Comparison of ENCODE assay signal across 8 cellular contexts in genomic region chr4:122827899-122828601, GRCh38. TPM values are rescaled to one million over a fixed set of nuclear protein-coding genes. Genes with fewer than 3 reads are reported as not detected.
DNase-seq lines count a peak whose midpoint lies in the region; ATAC-seq, FAIRE-seq and TF ChIP-seq lines count a peak whose summit lies in the region.

No MANE protein-coding gene starts in this region.

- H3K27me3 Mint-ChIP-seq in CD14-positive monocyte (ENCODE audit: low read depth in 3 of 3) = peaks cover 71 to 90% (median 72%) of the 10 kb centered on the region in 3 donors
- H3K27me3 Mint-ChIP-seq in astrocyte (ENCODE audit: low read depth, unreplicated experiment) = no peaks in the 10 kb centered on the region

- FAIRE-seq in astrocyte (lab: Jason Lieb, UNC) = no peak

- H3K4me1 Mint-ChIP-seq in CD14-positive monocyte = peaks cover 14% of the 10 kb centered on the region
- peaks cover 20% of the 10 kb centered on the region for H3K4me1 Mint-ChIP-seq in astrocyte (ENCODE audit: low read depth, unreplicated experiment)

- no peaks in the 10 kb centered on the region for H3F3A ChIP-seq in smooth muscle cell (ENCODE audit: low read depth)

- no peak for DNase-seq in CD14-positive monocyte (ENCODE audit: low spot score)
- DNase-seq in astrocyte (ENCODE audit: low read depth) = peak; percentile 64
- DNase-seq in smooth muscle cell (lab: John Stamatoyannopoulos, UW; ENCODE audit: unreplicated experiment) = no peak
- DNase-seq in NCI-H187 (lab: John Stamatoyannopoulos, UW) = no peak

- peak; percentile 91 for ATAC-seq in GM18909 (IDR thresholded peaks at IDR 0.05; ENCODE audit: poor library complexity, unreplicated experiment)
- ATAC-seq in HG03097 (IDR thresholded peaks at IDR 0.05; ENCODE audit: low FRiP score, unreplicated experiment) = peak; percentile 91

- peaks cover 0 to 9% of the 10 kb centered on the region in 2 donors for H3K36me3 Mint-ChIP-seq in CD14-positive monocyte
- no peaks in the 10 kb centered on the region for H3K36me3 Mint-ChIP-seq in astrocyte (ENCODE audit: low read depth, unreplicated experiment)

- no peaks in the 10 kb centered on the region for H3K36me3 ChIP-seq in astrocyte (ENCODE audit: insufficient read depth, low read length)
- H3K36me3 ChIP-seq in iPS-20b (ENCODE audit: insufficient read depth, low read depth, low read length) = peaks cover 41% of the 10 kb centered on the region
- no peaks in the 10 kb centered on the region for H3K36me3 ChIP-seq in smooth muscle cell (ENCODE audit: low read depth)

- no peaks in the 10 kb centered on the region for H3K27me3 ChIP-seq in astrocyte (ENCODE audit: insufficient read depth, low read length)
- H3K27me3 ChIP-seq in iPS-20b (ENCODE audit: insufficient read depth, low read length) = peaks cover 5% of the 10 kb centered on the region; the same call in 1 of the 2 replicates
- H3K27me3 ChIP-seq in smooth muscle cell (ENCODE audit: low read depth) = peaks cover 4% of the 10 kb centered on the region

- H3K4me2 ChIP-seq in astrocyte (ENCODE audit: low read length) (peak overlapping the region; percentile 83), smooth muscle cell (peak overlapping the region; percentile 82)

- H3K4me1 ChIP-seq in astrocyte (ENCODE audit: insufficient read depth, low read length) = peaks cover 19% of the 10 kb centered on the region
- peaks cover 42% of the 10 kb centered on the region for H3K4me1 ChIP-seq in iPS-20b (ENCODE audit: insufficient read depth, low read length)
- peaks cover 30% of the 10 kb centered on the region for H3K4me1 ChIP-seq in smooth muscle cell (ENCODE audit: low read depth)

- H3K9ac ChIP-seq in astrocyte (ENCODE audit: low read length) = peak overlapping the region; percentile 90
- H3K9ac ChIP-seq in iPS-20b (ENCODE audit: low read depth, low read length) = peak overlapping the region; percentile 99
- no peak overlapping the region for H3K9ac ChIP-seq in smooth muscle cell (ENCODE audit: low read depth)

- H4K20me1 ChIP-seq in astrocyte (ENCODE audit: insufficient read depth, low read length) = peaks cover 30% of the 10 kb centered on the region
- H4K20me1 ChIP-seq in smooth muscle cell (ENCODE audit: low read depth) = peaks cover 6% of the 10 kb centered on the region

- H3K9me3 Mint-ChIP-seq in CD14-positive monocyte = peaks cover 0 to 24% (median 9%) of the 10 kb centered on the region in 7 donors
- no peaks in the 10 kb centered on the region for H3K9me3 Mint-ChIP-seq in astrocyte (ENCODE audit: unreplicated experiment)

- no peak overlapping the region for H3K27ac Mint-ChIP-seq in CD14-positive monocyte
- H3K27ac Mint-ChIP-seq in astrocyte (ENCODE audit: unreplicated experiment) = peak overlapping the region; percentile 16

- peak overlapping the region; percentile 77 to 91 for H3K4me3 Mint-ChIP-seq in CD14-positive monocyte
- H3K4me3 Mint-ChIP-seq in astrocyte (ENCODE audit: unreplicated experiment) = peak overlapping the region; percentile 88

- TF ChIP-seq CTCF in CD14-positive monocyte (IDR thresholded peaks at IDR 0.05) (no peak), astrocyte (IDR thresholded peaks at IDR 0.05; ENCODE audit: insufficient read depth, low read depth, low read length) (peak; percentile 38), smooth muscle cell (IDR thresholded peaks at IDR 0.05; ENCODE audit: borderline replicate concordance, insufficient read depth, poor library complexity, severe bottlenecking) (no peak)

- H3K27ac ChIP-seq in astrocyte (ENCODE audit: low read depth, low read length) (peak overlapping the region; percentile 74), iPS-20b (ENCODE audit: low read length) (peak overlapping the region; percentile 90), smooth muscle cell (ENCODE audit: low read depth) (no peak overlapping the region)

- intact Hi-C loops in CD14-positive monocyte (cut with micrococcal nuclease) = no loop called here

- peak overlapping the region; percentile 80 for H2AFZ ChIP-seq in astrocyte (ENCODE audit: low read depth, low read length)
- peak overlapping the region; percentile 94 for H2AFZ ChIP-seq in smooth muscle cell (ENCODE audit: low read depth)

- WGBS in smooth muscle cell (ENCODE audit: low lambda C conversion rate) = 11% methylated on average over 9 of the region's 9 CpGs

- H3K9me3 ChIP-seq in astrocyte (ENCODE audit: insufficient read depth, low read depth, low read length) (no peaks in the 10 kb centered on the region), iPS-20b (ENCODE audit: insufficient read depth, low read depth, low read length) (no peaks in the 10 kb centered on the region), smooth muscle cell (replicated peaks; ENCODE audit: low read depth) (no peaks in the 10 kb centered on the region)

- H3K79me2 ChIP-seq in astrocyte (ENCODE audit: insufficient read depth, low read length) (peaks cover 61% of the 10 kb centered on the region), smooth muscle cell (ENCODE audit: low read depth) (peaks cover 36% of the 10 kb centered on the region)

- peak overlapping the region; percentile 71 for H3K4me3 ChIP-seq in astrocyte (ENCODE audit: insufficient read depth, low read depth, low read length)
- peak overlapping the region; percentile 90 for H3K4me3 ChIP-seq in iPS-20b (ENCODE audit: low read length)
- peak overlapping the region; percentile 74 for H3K4me3 ChIP-seq in smooth muscle cell

TF ChIP-seq in PFSK-1, 5 proteins besides CTCF, POLR2A, EP300 and RAD21:
- TF ChIP-seq TAF1 (IDR thresholded peaks at IDR 0.05; ENCODE audit: borderline replicate concordance, insufficient read depth, low read length) (peak; percentile 44; the same call in 1 of the 2 replicates), SIN3A (IDR thresholded peaks at IDR 0.05; ENCODE audit: borderline replicate concordance, insufficient read depth, low read length) (peak; percentile 78; the same call in 1 of the 2 replicates), REST (IDR thresholded peaks at IDR 0.05; ENCODE audit: insufficient read depth in 1 of 2, low read depth in 2 of 2, low read length in 2 of 2) (no peak)
TF ChIP-seq in PFSK-1: peak in this region for 2.

RNA-seq across cellular contexts. Expression of gene FGF2, which starts 1.4 kb away (rescaled TPM):
- polyA plus RNA-seq in CD14-positive monocyte (not detected), smooth muscle cell (9.4 and 11.8 TPM in 2 replicates)
- polyA plus RNA-seq in PFSK-1 (2012; ENCODE audit: insufficient read length, low read depth) = 10.3 TPM
- total RNA-seq in astrocyte (30.5 and 38.4 TPM in 2 replicates), smooth muscle cell (17.7 and 18.9 TPM in 2 replicates)
